ENCODE assay signal across 1 cellular context in the genomic region with DNA sequence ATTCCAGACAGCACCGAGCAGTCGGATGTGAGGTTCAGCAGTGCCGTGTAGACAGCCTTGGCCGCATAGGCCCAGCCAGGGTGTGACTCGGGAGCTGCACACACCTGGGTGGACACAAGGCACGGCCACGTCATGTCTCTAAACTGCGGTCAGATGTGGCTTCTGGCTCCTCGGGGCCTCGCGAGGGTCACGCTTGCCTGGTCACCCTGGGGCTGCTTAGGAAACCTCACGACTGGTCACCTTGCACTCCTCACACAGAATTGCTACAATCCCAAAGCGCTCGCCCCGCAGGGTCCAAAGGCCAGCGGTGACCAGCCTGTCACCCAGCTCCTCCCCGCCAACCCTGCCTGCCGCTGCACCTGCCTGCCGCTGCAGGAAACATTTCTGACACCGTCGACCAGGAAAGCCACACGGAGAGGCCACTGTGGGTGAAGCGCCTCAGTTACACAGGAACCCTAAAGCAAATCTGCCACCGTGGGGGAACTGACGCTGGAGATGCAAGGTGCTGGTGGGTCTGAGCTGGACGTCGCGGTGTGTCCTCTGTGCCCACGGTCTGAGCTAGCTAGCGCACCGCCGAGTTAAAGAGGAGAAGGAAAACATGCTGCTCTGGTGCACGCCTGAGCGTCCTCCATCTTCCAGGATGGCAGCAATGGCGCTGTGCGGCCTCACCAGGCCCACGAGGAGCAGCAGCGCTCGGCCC.
TF ChIP-seq lines count a peak whose summit lies in the region.

No MANE protein-coding gene starts in this region.

TF ChIP-seq in HepG2, 621 proteins besides CTCF, POLR2A, EP300 and RAD21 (continued from another document and continues in another):
- TF ChIP-seq, protein P1, sequence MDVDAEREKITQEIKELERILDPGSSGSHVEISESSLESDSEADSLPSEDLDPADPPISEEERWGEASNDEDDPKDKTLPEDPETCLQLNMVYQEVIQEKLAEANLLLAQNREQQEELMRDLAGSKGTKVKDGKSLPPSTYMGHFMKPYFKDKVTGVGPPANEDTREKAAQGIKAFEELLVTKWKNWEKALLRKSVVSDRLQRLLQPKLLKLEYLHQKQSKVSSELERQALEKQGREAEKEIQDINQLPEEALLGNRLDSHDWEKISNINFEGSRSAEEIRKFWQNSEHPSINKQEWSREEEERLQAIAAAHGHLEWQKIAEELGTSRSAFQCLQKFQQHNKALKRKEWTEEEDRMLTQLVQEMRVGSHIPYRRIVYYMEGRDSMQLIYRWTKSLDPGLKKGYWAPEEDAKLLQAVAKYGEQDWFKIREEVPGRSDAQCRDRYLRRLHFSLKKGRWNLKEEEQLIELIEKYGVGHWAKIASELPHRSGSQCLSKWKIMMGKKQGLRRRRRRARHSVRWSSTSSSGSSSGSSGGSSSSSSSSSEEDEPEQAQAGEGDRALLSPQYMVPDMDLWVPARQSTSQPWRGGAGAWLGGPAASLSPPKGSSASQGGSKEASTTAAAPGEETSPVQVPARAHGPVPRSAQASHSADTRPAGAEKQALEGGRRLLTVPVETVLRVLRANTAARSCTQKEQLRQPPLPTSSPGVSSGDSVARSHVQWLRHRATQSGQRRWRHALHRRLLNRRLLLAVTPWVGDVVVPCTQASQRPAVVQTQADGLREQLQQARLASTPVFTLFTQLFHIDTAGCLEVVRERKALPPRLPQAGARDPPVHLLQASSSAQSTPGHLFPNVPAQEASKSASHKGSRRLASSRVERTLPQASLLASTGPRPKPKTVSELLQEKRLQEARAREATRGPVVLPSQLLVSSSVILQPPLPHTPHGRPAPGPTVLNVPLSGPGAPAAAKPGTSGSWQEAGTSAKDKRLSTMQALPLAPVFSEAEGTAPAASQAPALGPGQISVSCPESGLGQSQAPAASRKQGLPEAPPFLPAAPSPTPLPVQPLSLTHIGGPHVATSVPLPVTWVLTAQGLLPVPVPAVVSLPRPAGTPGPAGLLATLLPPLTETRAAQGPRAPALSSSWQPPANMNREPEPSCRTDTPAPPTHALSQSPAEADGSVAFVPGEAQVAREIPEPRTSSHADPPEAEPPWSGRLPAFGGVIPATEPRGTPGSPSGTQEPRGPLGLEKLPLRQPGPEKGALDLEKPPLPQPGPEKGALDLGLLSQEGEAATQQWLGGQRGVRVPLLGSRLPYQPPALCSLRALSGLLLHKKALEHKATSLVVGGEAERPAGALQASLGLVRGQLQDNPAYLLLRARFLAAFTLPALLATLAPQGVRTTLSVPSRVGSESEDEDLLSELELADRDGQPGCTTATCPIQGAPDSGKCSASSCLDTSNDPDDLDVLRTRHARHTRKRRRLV (CRISPR knock-in tag; IDR thresholded peaks at IDR 0.05): 0 out of 2 replicates have a peak, but pooled peaks have one; percentile 54
- TF ChIP-seq, protein P2, sequence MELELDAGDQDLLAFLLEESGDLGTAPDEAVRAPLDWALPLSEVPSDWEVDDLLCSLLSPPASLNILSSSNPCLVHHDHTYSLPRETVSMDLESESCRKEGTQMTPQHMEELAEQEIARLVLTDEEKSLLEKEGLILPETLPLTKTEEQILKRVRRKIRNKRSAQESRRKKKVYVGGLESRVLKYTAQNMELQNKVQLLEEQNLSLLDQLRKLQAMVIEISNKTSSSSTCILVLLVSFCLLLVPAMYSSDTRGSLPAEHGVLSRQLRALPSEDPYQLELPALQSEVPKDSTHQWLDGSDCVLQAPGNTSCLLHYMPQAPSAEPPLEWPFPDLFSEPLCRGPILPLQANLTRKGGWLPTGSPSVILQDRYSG (CRISPR knock-in tag; IDR thresholded peaks at IDR 0.05): no peak
- TF ChIP-seq ELF1 (CRISPR knock-in tag; IDR thresholded peaks at IDR 0.05) (peak; percentile 24; the same call in 1 of the 2 replicates), ATF3 (CRISPR knock-in tag; IDR thresholded peaks at IDR 0.05) (no peak), KMT2B (CRISPR knock-in tag; IDR thresholded peaks at IDR 0.05) (0 out of 2 replicates have a peak, but pooled peaks have one; percentile 32), THAP11 (CRISPR knock-in tag; IDR thresholded peaks at IDR 0.05) (peak; percentile 47; the same call in 1 of the 2 replicates), NFYC (CRISPR knock-in tag; IDR thresholded peaks at IDR 0.05) (no peak), ATF2 (CRISPR knock-in tag; IDR thresholded peaks at IDR 0.05) (0 out of 2 replicates have a peak, but pooled peaks have one; percentile 28), TOPORS (CRISPR knock-in tag; IDR thresholded peaks at IDR 0.05) (no peak), HNF1B (CRISPR knock-in tag; IDR thresholded peaks at IDR 0.05) (peak; percentile 63; the same call in 1 of the 2 replicates), DNMT1 (CRISPR knock-in tag; IDR thresholded peaks at IDR 0.05) (0 out of 2 replicates have a peak, but pooled peaks have one; percentile 54), MIER3 (CRISPR knock-in tag; IDR thresholded peaks at IDR 0.05; ENCODE audit: borderline replicate concordance) (peak; percentile 54; the same call in 1 of the 2 replicates), ELF3 (CRISPR knock-in tag; IDR thresholded peaks at IDR 0.05) (peak; percentile 69), NAIF1 (CRISPR knock-in tag; IDR thresholded peaks at IDR 0.05; ENCODE audit: borderline replicate concordance) (no peak), SIX4 (CRISPR knock-in tag; IDR thresholded peaks at IDR 0.05) (no peak), HHEX (CRISPR knock-in tag; IDR thresholded peaks at IDR 0.05) (no peak), ZMYM4 (CRISPR knock-in tag; IDR thresholded peaks at IDR 0.05) (peak; percentile 38; the same call in 1 of the 2 replicates), XRCC5 (optimal IDR thresholded peaks at IDR 0.05; ENCODE audit: low read length) (peak; percentile 79), MYC (CRISPR knock-in tag; IDR thresholded peaks at IDR 0.05; ENCODE audit: borderline replicate concordance) (peak; percentile 60; the same call in 1 of the 2 replicates), HNRNPLL (IDR thresholded peaks at IDR 0.05; ENCODE audit: low read depth, low read length, poor library complexity, severe bottlenecking) (peak; percentile 64), ZNF678 (CRISPR knock-in tag; IDR thresholded peaks at IDR 0.05) (peak; percentile 84; the same call in 1 of the 2 replicates), MNT (IDR thresholded peaks at IDR 0.05) (peak; percentile 35; the same call in 1 of the 2 replicates), MAF1 (CRISPR knock-in tag; IDR thresholded peaks at IDR 0.05; ENCODE audit: borderline replicate concordance) (no peak), HOXA9 (CRISPR knock-in tag; IDR thresholded peaks at IDR 0.05; ENCODE audit: borderline replicate concordance) (no peak), PCBP1 (IDR thresholded peaks at IDR 0.05; ENCODE audit: borderline replicate concordance, low read depth, low read length) (0 out of 2 replicates have a peak, but pooled peaks have one; percentile 12), ZNF790 (CRISPR knock-in tag; IDR thresholded peaks at IDR 0.05; ENCODE audit: borderline replicate concordance) (no peak)
- TF ChIP-seq, protein P3, sequence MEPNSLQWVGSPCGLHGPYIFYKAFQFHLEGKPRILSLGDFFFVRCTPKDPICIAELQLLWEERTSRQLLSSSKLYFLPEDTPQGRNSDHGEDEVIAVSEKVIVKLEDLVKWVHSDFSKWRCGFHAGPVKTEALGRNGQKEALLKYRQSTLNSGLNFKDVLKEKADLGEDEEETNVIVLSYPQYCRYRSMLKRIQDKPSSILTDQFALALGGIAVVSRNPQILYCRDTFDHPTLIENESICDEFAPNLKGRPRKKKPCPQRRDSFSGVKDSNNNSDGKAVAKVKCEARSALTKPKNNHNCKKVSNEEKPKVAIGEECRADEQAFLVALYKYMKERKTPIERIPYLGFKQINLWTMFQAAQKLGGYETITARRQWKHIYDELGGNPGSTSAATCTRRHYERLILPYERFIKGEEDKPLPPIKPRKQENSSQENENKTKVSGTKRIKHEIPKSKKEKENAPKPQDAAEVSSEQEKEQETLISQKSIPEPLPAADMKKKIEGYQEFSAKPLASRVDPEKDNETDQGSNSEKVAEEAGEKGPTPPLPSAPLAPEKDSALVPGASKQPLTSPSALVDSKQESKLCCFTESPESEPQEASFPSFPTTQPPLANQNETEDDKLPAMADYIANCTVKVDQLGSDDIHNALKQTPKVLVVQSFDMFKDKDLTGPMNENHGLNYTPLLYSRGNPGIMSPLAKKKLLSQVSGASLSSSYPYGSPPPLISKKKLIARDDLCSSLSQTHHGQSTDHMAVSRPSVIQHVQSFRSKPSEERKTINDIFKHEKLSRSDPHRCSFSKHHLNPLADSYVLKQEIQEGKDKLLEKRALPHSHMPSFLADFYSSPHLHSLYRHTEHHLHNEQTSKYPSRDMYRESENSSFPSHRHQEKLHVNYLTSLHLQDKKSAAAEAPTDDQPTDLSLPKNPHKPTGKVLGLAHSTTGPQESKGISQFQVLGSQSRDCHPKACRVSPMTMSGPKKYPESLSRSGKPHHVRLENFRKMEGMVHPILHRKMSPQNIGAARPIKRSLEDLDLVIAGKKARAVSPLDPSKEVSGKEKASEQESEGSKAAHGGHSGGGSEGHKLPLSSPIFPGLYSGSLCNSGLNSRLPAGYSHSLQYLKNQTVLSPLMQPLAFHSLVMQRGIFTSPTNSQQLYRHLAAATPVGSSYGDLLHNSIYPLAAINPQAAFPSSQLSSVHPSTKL (CRISPR knock-in tag; IDR thresholded peaks at IDR 0.05): peak; percentile 78
- TF ChIP-seq, protein P4, sequence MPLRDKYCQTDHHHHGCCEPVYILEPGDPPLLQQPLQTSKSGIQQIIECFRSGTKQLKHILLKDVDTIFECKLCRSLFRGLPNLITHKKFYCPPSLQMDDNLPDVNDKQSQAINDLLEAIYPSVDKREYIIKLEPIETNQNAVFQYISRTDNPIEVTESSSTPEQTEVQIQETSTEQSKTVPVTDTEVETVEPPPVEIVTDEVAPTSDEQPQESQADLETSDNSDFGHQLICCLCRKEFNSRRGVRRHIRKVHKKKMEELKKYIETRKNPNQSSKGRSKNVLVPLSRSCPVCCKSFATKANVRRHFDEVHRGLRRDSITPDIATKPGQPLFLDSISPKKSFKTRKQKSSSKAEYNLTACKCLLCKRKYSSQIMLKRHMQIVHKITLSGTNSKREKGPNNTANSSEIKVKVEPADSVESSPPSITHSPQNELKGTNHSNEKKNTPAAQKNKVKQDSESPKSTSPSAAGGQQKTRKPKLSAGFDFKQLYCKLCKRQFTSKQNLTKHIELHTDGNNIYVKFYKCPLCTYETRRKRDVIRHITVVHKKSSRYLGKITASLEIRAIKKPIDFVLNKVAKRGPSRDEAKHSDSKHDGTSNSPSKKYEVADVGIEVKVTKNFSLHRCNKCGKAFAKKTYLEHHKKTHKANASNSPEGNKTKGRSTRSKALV (CRISPR knock-in tag; IDR thresholded peaks at IDR 0.05): no peak
- TF ChIP-seq, protein P5, sequence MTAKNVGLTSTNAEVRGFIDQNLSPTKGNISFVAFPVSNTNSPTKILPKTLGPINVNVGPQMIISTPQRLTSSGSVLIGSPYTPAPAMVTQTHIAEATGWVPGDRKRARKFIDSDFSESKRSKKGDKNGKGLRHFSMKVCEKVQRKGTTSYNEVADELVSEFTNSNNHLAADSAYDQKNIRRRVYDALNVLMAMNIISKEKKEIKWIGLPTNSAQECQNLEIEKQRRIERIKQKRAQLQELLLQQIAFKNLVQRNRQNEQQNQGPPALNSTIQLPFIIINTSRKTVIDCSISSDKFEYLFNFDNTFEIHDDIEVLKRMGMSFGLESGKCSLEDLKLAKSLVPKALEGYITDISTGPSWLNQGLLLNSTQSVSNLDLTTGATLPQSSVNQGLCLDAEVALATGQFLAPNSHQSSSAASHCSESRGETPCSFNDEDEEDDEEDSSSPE (CRISPR knock-in tag; IDR thresholded peaks at IDR 0.05): 0 out of 2 replicates have a peak, but pooled peaks have one; percentile 41
- TF ChIP-seq, protein P6, sequence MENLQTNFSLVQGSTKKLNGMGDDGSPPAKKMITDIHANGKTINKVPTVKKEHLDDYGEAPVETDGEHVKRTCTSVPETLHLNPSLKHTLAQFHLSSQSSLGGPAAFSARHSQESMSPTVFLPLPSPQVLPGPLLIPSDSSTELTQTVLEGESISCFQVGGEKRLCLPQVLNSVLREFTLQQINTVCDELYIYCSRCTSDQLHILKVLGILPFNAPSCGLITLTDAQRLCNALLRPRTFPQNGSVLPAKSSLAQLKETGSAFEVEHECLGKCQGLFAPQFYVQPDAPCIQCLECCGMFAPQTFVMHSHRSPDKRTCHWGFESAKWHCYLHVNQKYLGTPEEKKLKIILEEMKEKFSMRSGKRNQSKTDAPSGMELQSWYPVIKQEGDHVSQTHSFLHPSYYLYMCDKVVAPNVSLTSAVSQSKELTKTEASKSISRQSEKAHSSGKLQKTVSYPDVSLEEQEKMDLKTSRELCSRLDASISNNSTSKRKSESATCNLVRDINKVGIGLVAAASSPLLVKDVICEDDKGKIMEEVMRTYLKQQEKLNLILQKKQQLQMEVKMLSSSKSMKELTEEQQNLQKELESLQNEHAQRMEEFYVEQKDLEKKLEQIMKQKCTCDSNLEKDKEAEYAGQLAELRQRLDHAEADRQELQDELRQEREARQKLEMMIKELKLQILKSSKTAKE (CRISPR knock-in tag; IDR thresholded peaks at IDR 0.05; ENCODE audit: borderline replicate concordance): peak; percentile 54
